7 cellular contexts compared by ENCODE assay signal in genomic region chr3:32845546-32845945, GRCh38. TPM values are rescaled to one million over a fixed set of nuclear protein-coding genes. Genes with fewer than 3 reads are reported as not detected.
"Had no signal": no experiment of that assay in that cellular context is flagged by ENCODE, and none has a peak within 500 bp of the region (broad histone marks: within the 10 kb centered on the region; RNA-seq: fewer than 3 reads in every experiment).

No MANE protein-coding gene starts in this region.

RNA-seq across cellular contexts. Expression of gene TRIM71, which starts 27.7 kb away (rescaled TPM):
- total RNA-seq: HT1080, IMR-90, PC-9, Peyer's patch, Right ventricle myocardium inferior, RPMI7951, SJCRH30 had no signal
- polyA plus RNA-seq: IMR-90 had no signal
